In genomic region chr21:44012474-44013379, GRCh38 we compare ENCODE assay signal across 1 cellular context.
A peak's percentile ranks its signal among the peaks of the same experiment; 100 is the strongest.
TF ChIP-seq lines count a peak whose summit lies in the region.

No MANE protein-coding gene starts in this region.

TF ChIP-seq in HepG2, 621 proteins besides CTCF, POLR2A, EP300 and RAD21 (continued from another document and continues in another):
- TF ChIP-seq GRHL1 (CRISPR knock-in tag; conservative IDR thresholded peaks at IDR 0.05) (no peak), JUNB (CRISPR knock-in tag; IDR thresholded peaks at IDR 0.05; ENCODE audit: borderline replicate concordance) (no peak), STAG1 (CRISPR knock-in tag; IDR thresholded peaks at IDR 0.05) (peak; percentile 52), SKIL (CRISPR knock-in tag; IDR thresholded peaks at IDR 0.05; ENCODE audit: borderline replicate concordance) (peak; percentile 19; the same call in 1 of the 2 replicates), ZNF629 (CRISPR knock-in tag; conservative IDR thresholded peaks at IDR 0.05) (peak; percentile 93), ERF (CRISPR knock-in tag; IDR thresholded peaks at IDR 0.05) (peak; percentile 5; the same call in 1 of the 2 replicates), ISX (CRISPR knock-in tag; conservative IDR thresholded peaks at IDR 0.05) (no peak), MXI1 (IDR thresholded peaks at IDR 0.05; ENCODE audit: borderline replicate concordance, low read depth, low read length) (peak; percentile 38; the same call in 1 of the 3 replicates), BORCS8-MEF2B (CRISPR knock-in tag; IDR thresholded peaks at IDR 0.05) (peak; percentile 73), HNF4A (CRISPR knock-in tag; IDR thresholded peaks at IDR 0.05) (peak; percentile 72), PATZ1 (CRISPR knock-in tag; IDR thresholded peaks at IDR 0.05) (peak; percentile 43), SATB2 (CRISPR knock-in tag; IDR thresholded peaks at IDR 0.05) (no peak), ZNF253 (CRISPR knock-in tag; IDR thresholded peaks at IDR 0.05; ENCODE audit: borderline replicate concordance) (no peak), PITX1 (CRISPR knock-in tag; IDR thresholded peaks at IDR 0.05) (no peak), ZNF670 (CRISPR knock-in tag; IDR thresholded peaks at IDR 0.05; ENCODE audit: borderline replicate concordance) (no peak), NKX3-1 (CRISPR knock-in tag; IDR thresholded peaks at IDR 0.05) (no peak), ZNF879 (CRISPR knock-in tag; IDR thresholded peaks at IDR 0.05) (no peak), HNRNPUL1 (IDR thresholded peaks at IDR 0.05; ENCODE audit: low read depth, low read length) (no peak), TCF7L2 (IDR thresholded peaks at IDR 0.05; ENCODE audit: low read depth, low read length) (no peak), PRPF4 (IDR thresholded peaks at IDR 0.05; ENCODE audit: low read depth, low read length, poor library complexity, severe bottlenecking) (no peak), ZNF230 (CRISPR knock-in tag; IDR thresholded peaks at IDR 0.05) (0 out of 2 replicates have a peak, but pooled peaks have one; percentile 20), SP4 (CRISPR knock-in tag; IDR thresholded peaks at IDR 0.05) (peak; percentile 42; the same call in 1 of the 2 replicates), KDM2A (CRISPR knock-in tag; IDR thresholded peaks at IDR 0.05; ENCODE audit: borderline replicate concordance, low read depth) (no peak; the same call in 1 of the 2 replicates), NPAS2 (CRISPR knock-in tag; IDR thresholded peaks at IDR 0.05; ENCODE audit: borderline replicate concordance) (no peak), ZBTB14 (CRISPR knock-in tag; IDR thresholded peaks at IDR 0.05) (peak; percentile 75), SNAPC4 (CRISPR knock-in tag; IDR thresholded peaks at IDR 0.05) (no peak), LCORL (IDR thresholded peaks at IDR 0.05) (no peak), LCORL (CRISPR knock-in tag; IDR thresholded peaks at IDR 0.05) (peak; percentile 38; the same call in 1 of the 2 replicates), ZNF382 (CRISPR knock-in tag; IDR thresholded peaks at IDR 0.05; ENCODE audit: borderline replicate concordance) (no peak), KDM5B (CRISPR knock-in tag; IDR thresholded peaks at IDR 0.05; ENCODE audit: borderline replicate concordance) (peak; percentile 1; the same call in 1 of the 2 replicates), NFYB (CRISPR knock-in tag; IDR thresholded peaks at IDR 0.05) (no peak), PPARG (CRISPR knock-in tag; conservative IDR thresholded peaks at IDR 0.05) (peak; percentile 17; the same call in 1 of the 2 replicates), SALL1 (CRISPR knock-in tag; IDR thresholded peaks at IDR 0.05) (0 out of 2 replicates have a peak, but pooled peaks have one; percentile 15), ZNF639 (CRISPR knock-in tag; conservative IDR thresholded peaks at IDR 0.05) (peak; percentile 78)
- TF ChIP-seq, protein P1, sequence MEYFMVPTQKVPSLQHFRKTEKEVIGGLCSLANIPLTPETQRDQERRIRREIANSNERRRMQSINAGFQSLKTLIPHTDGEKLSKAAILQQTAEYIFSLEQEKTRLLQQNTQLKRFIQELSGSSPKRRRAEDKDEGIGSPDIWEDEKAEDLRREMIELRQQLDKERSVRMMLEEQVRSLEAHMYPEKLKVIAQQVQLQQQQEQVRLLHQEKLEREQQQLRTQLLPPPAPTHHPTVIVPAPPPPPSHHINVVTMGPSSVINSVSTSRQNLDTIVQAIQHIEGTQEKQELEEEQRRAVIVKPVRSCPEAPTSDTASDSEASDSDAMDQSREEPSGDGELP (IDR thresholded peaks at IDR 0.05; ENCODE audit: borderline replicate concordance, low read depth): peak; percentile 56; the same call in 1 of the 2 replicates
- TF ChIP-seq, protein P2, sequence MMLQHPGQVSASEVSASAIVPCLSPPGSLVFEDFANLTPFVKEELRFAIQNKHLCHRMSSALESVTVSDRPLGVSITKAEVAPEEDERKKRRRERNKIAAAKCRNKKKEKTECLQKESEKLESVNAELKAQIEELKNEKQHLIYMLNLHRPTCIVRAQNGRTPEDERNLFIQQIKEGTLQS (CRISPR knock-in tag; IDR thresholded peaks at IDR 0.05): no peak
- TF ChIP-seq, protein P3, sequence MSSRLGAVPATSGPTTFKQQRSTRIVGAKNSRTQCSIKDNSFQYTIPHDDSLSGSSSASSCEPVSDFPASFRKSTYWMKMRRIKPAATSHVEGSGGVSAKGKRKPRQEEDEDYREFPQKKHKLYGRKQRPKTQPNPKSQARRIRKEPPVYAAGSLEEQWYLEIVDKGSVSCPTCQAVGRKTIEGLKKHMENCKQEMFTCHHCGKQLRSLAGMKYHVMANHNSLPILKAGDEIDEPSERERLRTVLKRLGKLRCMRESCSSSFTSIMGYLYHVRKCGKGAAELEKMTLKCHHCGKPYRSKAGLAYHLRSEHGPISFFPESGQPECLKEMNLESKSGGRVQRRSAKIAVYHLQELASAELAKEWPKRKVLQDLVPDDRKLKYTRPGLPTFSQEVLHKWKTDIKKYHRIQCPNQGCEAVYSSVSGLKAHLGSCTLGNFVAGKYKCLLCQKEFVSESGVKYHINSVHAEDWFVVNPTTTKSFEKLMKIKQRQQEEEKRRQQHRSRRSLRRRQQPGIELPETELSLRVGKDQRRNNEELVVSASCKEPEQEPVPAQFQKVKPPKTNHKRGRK (CRISPR knock-in tag; IDR thresholded peaks at IDR 0.05): no peak
- TF ChIP-seq, protein P4, sequence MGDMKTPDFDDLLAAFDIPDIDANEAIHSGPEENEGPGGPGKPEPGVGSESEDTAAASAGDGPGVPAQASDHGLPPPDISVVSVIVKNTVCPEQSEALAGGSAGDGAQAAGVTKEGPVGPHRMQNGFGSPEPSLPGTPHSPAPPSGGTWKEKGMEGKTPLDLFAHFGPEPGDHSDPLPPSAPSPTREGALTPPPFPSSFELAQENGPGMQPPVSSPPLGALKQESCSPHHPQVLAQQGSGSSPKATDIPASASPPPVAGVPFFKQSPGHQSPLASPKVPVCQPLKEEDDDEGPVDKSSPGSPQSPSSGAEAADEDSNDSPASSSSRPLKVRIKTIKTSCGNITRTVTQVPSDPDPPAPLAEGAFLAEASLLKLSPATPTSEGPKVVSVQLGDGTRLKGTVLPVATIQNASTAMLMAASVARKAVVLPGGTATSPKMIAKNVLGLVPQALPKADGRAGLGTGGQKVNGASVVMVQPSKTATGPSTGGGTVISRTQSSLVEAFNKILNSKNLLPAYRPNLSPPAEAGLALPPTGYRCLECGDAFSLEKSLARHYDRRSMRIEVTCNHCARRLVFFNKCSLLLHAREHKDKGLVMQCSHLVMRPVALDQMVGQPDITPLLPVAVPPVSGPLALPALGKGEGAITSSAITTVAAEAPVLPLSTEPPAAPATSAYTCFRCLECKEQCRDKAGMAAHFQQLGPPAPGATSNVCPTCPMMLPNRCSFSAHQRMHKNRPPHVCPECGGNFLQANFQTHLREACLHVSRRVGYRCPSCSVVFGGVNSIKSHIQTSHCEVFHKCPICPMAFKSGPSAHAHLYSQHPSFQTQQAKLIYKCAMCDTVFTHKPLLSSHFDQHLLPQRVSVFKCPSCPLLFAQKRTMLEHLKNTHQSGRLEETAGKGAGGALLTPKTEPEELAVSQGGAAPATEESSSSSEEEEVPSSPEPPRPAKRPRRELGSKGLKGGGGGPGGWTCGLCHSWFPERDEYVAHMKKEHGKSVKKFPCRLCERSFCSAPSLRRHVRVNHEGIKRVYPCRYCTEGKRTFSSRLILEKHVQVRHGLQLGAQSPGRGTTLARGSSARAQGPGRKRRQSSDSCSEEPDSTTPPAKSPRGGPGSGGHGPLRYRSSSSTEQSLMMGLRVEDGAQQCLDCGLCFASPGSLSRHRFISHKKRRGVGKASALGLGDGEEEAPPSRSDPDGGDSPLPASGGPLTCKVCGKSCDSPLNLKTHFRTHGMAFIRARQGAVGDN (CRISPR knock-in tag; IDR thresholded peaks at IDR 0.05): peak; percentile 46
